19 cellular contexts compared by ENCODE assay signal in genomic region chr10:42640610-42641229, GRCh38. TPM values are rescaled to one million over a fixed set of nuclear protein-coding genes. Genes with fewer than 3 reads are reported as not detected.
DNase-seq lines count a peak whose midpoint lies in the region; ATAC-seq, FAIRE-seq and TF ChIP-seq lines count a peak whose summit lies in the region.
"Had no signal": no experiment of that assay in that cellular context is flagged by ENCODE, and none has a peak within 500 bp of the region (broad histone marks: within the 10 kb centered on the region; RNA-seq: fewer than 3 reads in every experiment).

No MANE protein-coding gene starts in this region.

- no peak overlapping the region for H2AFZ ChIP-seq in hepatocyte

- peaks cover 23% of the 10 kb centered on the region for H3K79me2 ChIP-seq in hepatocyte

- H3K4me3 Mint-ChIP-seq in T-cell = no peak overlapping the region
- H3K4me3 Mint-ChIP-seq: activated naive CD8-positive, alpha-beta T cell treated with anti-CD3 and anti-CD28 coated beads, Interleukin-2, amount 10 ng/mL, durations not matched to agents 7 days and 5 days; T-helper 2 cell treated with Interferon-gamma antibody and Interleukin-4, amounts not matched to agents 5 μg/mL and 100 μg/mL, for 36 hours had no signal

- TF ChIP-seq CTCF in VCaP (conservative IDR thresholded peaks at IDR 0.05) (no peak), hepatocyte (IDR thresholded peaks at IDR 0.05; ENCODE audit: poor library complexity) (no peak)

- peaks cover 23 to 32% (median 30%) of the 10 kb centered on the region in 3 donors for H3K4me1 Mint-ChIP-seq in T-cell

- H3K36me3 Mint-ChIP-seq in T-cell = peaks cover 20% of the 10 kb centered on the region

- peak overlapping the region in 1 of 2 donors; percentile 9 for H3K27ac Mint-ChIP-seq in T-cell
- H3K27ac Mint-ChIP-seq: activated naive CD8-positive, alpha-beta T cell treated with anti-CD3 and anti-CD28 coated beads, Interleukin-2, amount 10 ng/mL, durations not matched to agents 7 days and 5 days; T-helper 2 cell treated with Interferon-gamma antibody and Interleukin-4, amounts not matched to agents 5 μg/mL and 100 μg/mL, for 36 hours had no signal

- no peaks in the 10 kb centered on the region for H3K9me3 Mint-ChIP-seq in T-cell
- H3K9me3 Mint-ChIP-seq: activated naive CD8-positive, alpha-beta T cell treated with anti-CD3 and anti-CD28 coated beads, Interleukin-2, amount 10 ng/mL, durations not matched to agents 7 days and 5 days; T-helper 2 cell treated with Interferon-gamma antibody and Interleukin-4, amounts not matched to agents 5 μg/mL and 100 μg/mL, for 36 hours had no signal

- H3K27me3 Mint-ChIP-seq in T-cell = peaks cover 0 to 2% of the 10 kb centered on the region in 2 donors
- H3K27me3 Mint-ChIP-seq: activated naive CD8-positive, alpha-beta T cell treated with anti-CD3 and anti-CD28 coated beads, Interleukin-2, amount 10 ng/mL, durations not matched to agents 7 days and 5 days had no signal

- H3K9me3 ChIP-seq in hepatocyte (ENCODE audit: low read depth) (no peaks in the 10 kb centered on the region), small intestine (ENCODE audit: control insufficient read depth, low read depth) (no peaks in the 10 kb centered on the region)

- POLR2A ChIA-PET in T-cell (lab: Charles Lee) = no interaction called here

- FAIRE-seq in small intestine (lab: Jason Lieb, UNC) = no peak
- FAIRE-seq: GM12878 had no signal

- WGBS in hepatocyte (ENCODE audit: low lambda C conversion rate, missing lambda C conversion rate) = 85% methylated on average over 8 of the region's 8 CpGs
- WGBS in small intestine, 3 donors = 35 to 73% (median 55%) methylated on average over 8 of the region's 8 CpGs

- peak overlapping the region; percentile 58 for H3K4me2 ChIP-seq in hepatocyte

- H3K27ac ChIP-seq in VCaP (peak overlapping the region; percentile 15), hepatocyte (peak overlapping the region; percentile 87), small intestine (ENCODE audit: low read depth in 1 of 2, low read length in 1 of 2) (peak overlapping the region in 1 of 2 donors; percentile 29)
- H3K27ac ChIP-seq: skin epidermis had no signal

- DNase-seq in HPDE6-E6E7 (ENCODE audit: extremely low spot score) = peak; percentile 81
- DNase-seq in hepatocyte (ENCODE audit: low spot score) = peak; percentile 20
- DNase-seq in small intestine = peak; percentile 90
- DNase-seq in AG20443 (ENCODE audit: low spot score) = no peak
- DNase-seq in activated CD4-positive, alpha-beta T cell treated with anti-CD3 and anti-CD28 coated beads, Interleukin-2, amount 50 U/mL, for 4 hours = no peak
- no peak for DNase-seq in activated effector memory CD4-positive, alpha-beta T cell treated with Interleukin-2 at 50 U/mL for 16 hours
- no peak for DNase-seq in T-cell
- DNase-seq: activated naive CD8-positive, alpha-beta T cell treated with anti-CD3 and anti-CD28 coated beads, Interleukin-2, amount 10 ng/mL, durations not matched to agents 7 days and 5 days; C1 segment of cervical spinal cord; caudate nucleus; EL; Kasumi-1; NCI-H187; SHP77; stimulated activated naive CD8-positive, alpha-beta T cell treated with anti-CD3 and anti-CD28 coated beads, Interleukin-15, Interleukin-2, amounts not matched to agents 100 U/mL and 50 U/mL, for 24 hours had no signal

- no peaks in the 10 kb centered on the region for H3K36me3 ChIP-seq in hepatocyte (replicated peaks; ENCODE audit: insufficient read depth, low read depth)
- H3K36me3 ChIP-seq in small intestine (ENCODE audit: control insufficient read depth in 2 of 2, insufficient read depth in 2 of 2, low read length in 2 of 2) = peaks cover 1 to 2% of the 10 kb centered on the region in 2 donors

- no peaks in the 10 kb centered on the region for H3K27me3 ChIP-seq in hepatocyte
- no peaks in the 10 kb centered on the region for H3K27me3 ChIP-seq in small intestine (ENCODE audit: control insufficient read depth in 2 of 2, insufficient read depth in 2 of 2, low read length in 2 of 2)

- H4K20me1 ChIP-seq in hepatocyte (ENCODE audit: insufficient read depth, poor library complexity, severe bottlenecking) = no peaks in the 10 kb centered on the region

- H3K4me1 ChIP-seq in hepatocyte (ENCODE audit: insufficient read depth) (peaks cover 26% of the 10 kb centered on the region), small intestine (ENCODE audit: control insufficient read depth in 2 of 2, insufficient read depth in 1 of 2, low read depth in 1 of 2, low read length in 1 of 2) (peaks cover 0 to 4% of the 10 kb centered on the region in 2 donors)

- ATAC-seq in T-cell (replicated peaks in 1 of 4) = no peak
- ATAC-seq: GM12878; stimulated activated naive CD8-positive, alpha-beta T cell treated with anti-CD3 and anti-CD28 coated beads, Interleukin-15, Interleukin-2, amounts not matched to agents 100 U/mL and 50 U/mL, for 24 hours had no signal

- H3K4me3 ChIP-seq in hepatocyte (no peak overlapping the region), small intestine (ENCODE audit: low read depth in 1 of 2, low read length in 2 of 2) (no peak overlapping the region)
- H3K4me3 ChIP-seq: GM12878, skin epidermis had no signal

- H3K9me2 ChIP-seq in hepatocyte (replicated peaks; ENCODE audit: insufficient read depth) = no peaks in the 10 kb centered on the region

- CTCF ChIA-PET in T-cell (lab: Charles Lee) = no interaction called here

RNA-seq across cellular contexts. Expression of gene ZNF33B, which starts 2.4 kb away (rescaled TPM):
- total RNA-seq in hepatocyte (18.7 and 22.1 TPM in 2 replicates), T-cell (10 to 100 TPM; 26.4 to 61.6 (median 57.7) TPM)
- polyA plus RNA-seq in hepatocyte (5.0 and 9.9 TPM in 2 replicates), small intestine (10 to 100 TPM in 2 of 3 donors, 1 to 10 TPM in 1; 8.7 to 18.1 (median 14.2) TPM)

Comparison
In these comparisons a context has a peak if more than half of its experiments do, and no peak if none do; other contexts are left out.
1. DNase-seq: peak in HPDE6-E6E7 (single experiment), hepatocyte (single experiment) and small intestine (single experiment); none in AG20443 (single experiment), activated CD4-positive, alpha-beta T cell treated with anti-CD3 and anti-CD28 coated beads, Interleukin-2, amount 50 U/mL, for 4 hours (0 of 2), activated effector memory CD4-positive, alpha-beta T cell treated with Interleukin-2 at 50 U/mL for 16 hours (single experiment) and T-cell (0 of 34).